In genomic region chr19:15244808-15245207, GRCh38 we compare ENCODE assay signal across 24 cellular contexts. TPM values are rescaled to one million over a fixed set of nuclear protein-coding genes. Genes with fewer than 3 reads are reported as not detected.
DNase-seq lines count a peak whose midpoint lies in the region; ATAC-seq and TF ChIP-seq lines count a peak whose summit lies in the region.
"Had no signal": no experiment of that assay in that cellular context is flagged by ENCODE, and none has a peak within 500 bp of the region (broad histone marks: within the 10 kb centered on the region; RNA-seq: fewer than 3 reads in every experiment).

No MANE protein-coding gene starts in this region.

- no peak for TF ChIP-seq EP300 in esophagus muscularis mucosa (IDR thresholded peaks at IDR 0.05)

- POLR2A ChIA-PET in activated CD4-positive, alpha-beta memory T cell treated with anti-CD3 and anti-CD28 coated beads, Interleukin-2, amount 10 ng/mL, durations not matched to agents 7 days and 5 days (lab: Charles Lee): no interaction called here

- H3K4me3 ChIP-seq in esophagus muscularis mucosa (no peak overlapping the region), gastrocnemius medialis (no peak overlapping the region)

- intact Hi-C loops in CD14-positive monocyte (cut with micrococcal nuclease) (no loop called here), esophagus muscularis mucosa (cut with DNase I) (loop anchor here (5.0 kb wide), 1 partner anchor 207 kb away; no protein-coding TSS in a partner anchor), gastrocnemius medialis (cut with DNase I; ENCODE audit: low total_unique reads) (no loop called here)

- CTCF ChIA-PET in activated CD4-positive, alpha-beta memory T cell treated with anti-CD3 and anti-CD28 coated beads, Interleukin-2, amount 10 ng/mL, durations not matched to agents 7 days and 5 days (lab: Charles Lee): no interaction called here

- H3K27me3 Mint-ChIP-seq in CD14-positive monocyte (ENCODE audit: low read depth in 3 of 3) (peaks cover 0 to 2% (median 1%) of the 10 kb centered on the region in 3 donors), T-helper 17 cell (no peaks in the 10 kb centered on the region)
- H3K27me3 Mint-ChIP-seq in activated CD4-positive, alpha-beta memory T cell treated with anti-CD3 and anti-CD28 coated beads, Interleukin-2, amount 10 ng/mL, durations not matched to agents 7 days and 5 days: no peaks in the 10 kb centered on the region
- H3K27me3 Mint-ChIP-seq: activated CD8-positive, alpha-beta T cell treated with anti-CD3 and anti-CD28 coated beads for 36 hours; central memory CD8-positive, alpha-beta T cell had no signal

- TF ChIP-seq POLR2A in esophagus muscularis mucosa (IDR thresholded peaks at IDR 0.05; ENCODE audit: low read depth) (no peak), gastrocnemius medialis (IDR thresholded peaks at IDR 0.05) (no peak), GM18505 (IDR thresholded peaks at IDR 0.05; ENCODE audit: borderline replicate concordance, extremely low read depth, insufficient read depth, insufficient read length) (no peak)

- ATAC-seq in T-helper 17 cell: no peak
- ATAC-seq in gastrocnemius medialis: no peak
- no peak for ATAC-seq in GM18505 (IDR thresholded peaks at IDR 0.05; ENCODE audit: unreplicated experiment)
- ATAC-seq in GM21447 (IDR thresholded peaks at IDR 0.05; ENCODE audit: unreplicated experiment): no peak
- ATAC-seq: activated CD8-positive, alpha-beta T cell treated with anti-CD3 and anti-CD28 coated beads for 36 hours; sciatic nerve had no signal

- no peaks in the 10 kb centered on the region for H3K27me3 ChIP-seq in esophagus muscularis mucosa
- H3K27me3 ChIP-seq in gastrocnemius medialis: no peaks in the 10 kb centered on the region

- no peaks in the 10 kb centered on the region for H3K4me1 Mint-ChIP-seq in CD14-positive monocyte
- peaks cover 12% of the 10 kb centered on the region for H3K4me1 Mint-ChIP-seq in T-helper 17 cell
- no peaks in the 10 kb centered on the region for H3K4me1 Mint-ChIP-seq in activated CD4-positive, alpha-beta memory T cell treated with anti-CD3 and anti-CD28 coated beads, Interleukin-2, amount 10 ng/mL, durations not matched to agents 7 days and 5 days

- DNase-seq in CD14-positive monocyte (ENCODE audit: low spot score) (no peak), T-helper 17 cell (no peak), esophagus muscularis mucosa (ENCODE audit: extremely low spot score) (no peak), gastrocnemius medialis (no peak), retina (no peak)
- no peak for DNase-seq in activated CD4-positive, alpha-beta memory T cell treated with anti-CD3 and anti-CD28 coated beads, Interleukin-2, amount 10 ng/mL, durations not matched to agents 7 days and 5 days
- DNase-seq: activated CD4-positive, CD25-positive, alpha-beta regulatory T cell; activated CD8-positive, alpha-beta T cell treated with anti-CD3 and anti-CD28 coated beads for 36 hours; activated gamma-delta T cell treated with Interleukin-2 at 50 U/mL for 16 hours; activated T-cell treated with anti-CD3 and anti-CD28 coated beads for 4 hours; amygdala; erythroblast; foreskin melanocyte; Karpas-422; mammary epithelial cell; MV-4-11; NCI-H1694; occipital lobe had no signal

- H3K36me3 Mint-ChIP-seq in CD14-positive monocyte: peaks cover 64 to 93% of the 10 kb centered on the region in 2 donors
- peaks cover 8% of the 10 kb centered on the region for H3K36me3 Mint-ChIP-seq in T-helper 17 cell (ENCODE audit: low read depth)
- H3K36me3 Mint-ChIP-seq in activated CD4-positive, alpha-beta memory T cell treated with anti-CD3 and anti-CD28 coated beads, Interleukin-2, amount 10 ng/mL, durations not matched to agents 7 days and 5 days (ENCODE audit: low read depth): peaks cover 52% of the 10 kb centered on the region

- WGBS in esophagus muscularis mucosa: 78% methylated on average over 7 of the region's 7 CpGs

- in situ Hi-C loops in gastrocnemius medialis (cut with MboI; ENCODE audit: low sequenced_read_pairs in 4 of 4): no loop called here

- H3K9me3 ChIP-seq in T-helper 17 cell (ENCODE audit: control insufficient read depth, low read length, poor library complexity, severe bottlenecking) (no peaks in the 10 kb centered on the region), esophagus muscularis mucosa (no peaks in the 10 kb centered on the region), gastrocnemius medialis (no peaks in the 10 kb centered on the region)

- H3K36me3 ChIP-seq in esophagus muscularis mucosa: peaks cover 17 to 90% (median 85%) of the 10 kb centered on the region in 4 donors
- peaks cover 0 to 26% of the 10 kb centered on the region in 2 donors for H3K36me3 ChIP-seq in gastrocnemius medialis

- no peak for TF ChIP-seq CTCF in CD14-positive monocyte (IDR thresholded peaks at IDR 0.05)
- TF ChIP-seq CTCF in esophagus muscularis mucosa (IDR thresholded peaks at IDR 0.05): no peak
- no peak for TF ChIP-seq CTCF in gastrocnemius medialis (IDR thresholded peaks at IDR 0.05 in 4 of 5, conservative IDR thresholded peaks at IDR 0.05 in 1 of 5)

- peaks cover 0 to under 1% (median 0%) of the 10 kb centered on the region in 7 donors for H3K9me3 Mint-ChIP-seq in CD14-positive monocyte
- H3K9me3 Mint-ChIP-seq in activated CD4-positive, alpha-beta memory T cell treated with anti-CD3 and anti-CD28 coated beads, Interleukin-2, amount 10 ng/mL, durations not matched to agents 7 days and 5 days: no peaks in the 10 kb centered on the region
- H3K9me3 Mint-ChIP-seq: activated CD8-positive, alpha-beta T cell treated with anti-CD3 and anti-CD28 coated beads for 36 hours; central memory CD8-positive, alpha-beta T cell had no signal

- H3K4me1 ChIP-seq in esophagus muscularis mucosa (peaks cover 41 to 61% (median 50%) of the 10 kb centered on the region in 4 donors), gastrocnemius medialis (peaks cover 37 to 55% of the 10 kb centered on the region in 2 donors)

- H3K4me3 Mint-ChIP-seq in CD14-positive monocyte (no peak overlapping the region), T-helper 17 cell (no peak overlapping the region)
- no peak overlapping the region for H3K4me3 Mint-ChIP-seq in activated CD4-positive, alpha-beta memory T cell treated with anti-CD3 and anti-CD28 coated beads, Interleukin-2, amount 10 ng/mL, durations not matched to agents 7 days and 5 days
- H3K4me3 Mint-ChIP-seq: activated CD8-positive, alpha-beta T cell treated with anti-CD3 and anti-CD28 coated beads for 36 hours; central memory CD8-positive, alpha-beta T cell had no signal

- H3K27ac ChIP-seq in esophagus muscularis mucosa (replicated peaks in 1 of 4) (peak overlapping the region in 3 of 4 donors; percentile 7 to 90 (median 77)), gastrocnemius medialis (peak overlapping the region; percentile 84 to 96 (median 90))

- peak overlapping the region in 4 of 7 donors; percentile 6 to 69 (median 52) for H3K27ac Mint-ChIP-seq in CD14-positive monocyte
- H3K27ac Mint-ChIP-seq in T-helper 17 cell: peak overlapping the region; percentile 57
- H3K27ac Mint-ChIP-seq in activated CD4-positive, alpha-beta memory T cell treated with anti-CD3 and anti-CD28 coated beads, Interleukin-2, amount 10 ng/mL, durations not matched to agents 7 days and 5 days: no peak overlapping the region
- H3K27ac Mint-ChIP-seq: activated CD8-positive, alpha-beta T cell treated with anti-CD3 and anti-CD28 coated beads for 36 hours had no signal

RNA-seq across cellular contexts. Expression of gene EPHX3, which starts 12.6 kb away (rescaled TPM):
- 1 to 10 TPM in 1 of 2 donors, under 1 TPM in 1; 0.23 to 1.5 TPM for polyA plus RNA-seq in CD14-positive monocyte
- not detected for total RNA-seq in T-helper 17 cell
- 1 to 10 TPM in 1 of 4 donors, not detected in 3; 1.6 TPM for total RNA-seq in esophagus muscularis mucosa
- not detected for total RNA-seq in gastrocnemius medialis
- total RNA-seq in activated CD4-positive, alpha-beta memory T cell treated with anti-CD3 and anti-CD28 coated beads, Interleukin-2, amount 10 ng/mL, durations not matched to agents 7 days and 5 days: under 1 TPM in 1 of 2 experiments, not detected in 1; 0.20 TPM
- total RNA-seq: activated CD8-positive, alpha-beta T cell treated with anti-CD3 and anti-CD28 coated beads for 36 hours; HT1080; myocyte; occipital lobe had no signal

RNA-seq across cellular contexts. Expression of gene NOTCH3, which starts 44.0 kb away (rescaled TPM):
- under 1 TPM in 1 of 2 donors, not detected in 1; 0.05 TPM for polyA plus RNA-seq in CD14-positive monocyte
- total RNA-seq in T-helper 17 cell (under 1 TPM; 0.05 to 0.18 TPM), esophagus muscularis mucosa (10 to 100 TPM; 19.9 to 78.7 (median 49.1) TPM), gastrocnemius medialis (10 to 100 TPM in 3 of 4 donors, 1 to 10 TPM in 1; 6.4 to 53.3 (median 32.7) TPM)
- not detected for total RNA-seq in activated CD4-positive, alpha-beta memory T cell treated with anti-CD3 and anti-CD28 coated beads, Interleukin-2, amount 10 ng/mL, durations not matched to agents 7 days and 5 days

Comparison
In these comparisons a context has a peak if more than half of its experiments do, and no peak if none do; other contexts are left out.
1. RNA of gene NOTCH3, which starts 44.0 kb away (total RNA-seq): 19.9 to 78.7 TPM in esophagus muscularis mucosa and 6.4 to 53.3 TPM in gastrocnemius medialis; 0.05 to 0.18 TPM in T-helper 17 cell and not detected in activated CD4-positive, alpha-beta memory T cell treated with anti-CD3 and anti-CD28 coated beads, Interleukin-2, amount 10 ng/mL, durations not matched to agents 7 days and 5 days; every median in the first group is over 4 times any median in the second.